Comparison of ENCODE assay signal across 8 cellular contexts in the genomic region with DNA sequence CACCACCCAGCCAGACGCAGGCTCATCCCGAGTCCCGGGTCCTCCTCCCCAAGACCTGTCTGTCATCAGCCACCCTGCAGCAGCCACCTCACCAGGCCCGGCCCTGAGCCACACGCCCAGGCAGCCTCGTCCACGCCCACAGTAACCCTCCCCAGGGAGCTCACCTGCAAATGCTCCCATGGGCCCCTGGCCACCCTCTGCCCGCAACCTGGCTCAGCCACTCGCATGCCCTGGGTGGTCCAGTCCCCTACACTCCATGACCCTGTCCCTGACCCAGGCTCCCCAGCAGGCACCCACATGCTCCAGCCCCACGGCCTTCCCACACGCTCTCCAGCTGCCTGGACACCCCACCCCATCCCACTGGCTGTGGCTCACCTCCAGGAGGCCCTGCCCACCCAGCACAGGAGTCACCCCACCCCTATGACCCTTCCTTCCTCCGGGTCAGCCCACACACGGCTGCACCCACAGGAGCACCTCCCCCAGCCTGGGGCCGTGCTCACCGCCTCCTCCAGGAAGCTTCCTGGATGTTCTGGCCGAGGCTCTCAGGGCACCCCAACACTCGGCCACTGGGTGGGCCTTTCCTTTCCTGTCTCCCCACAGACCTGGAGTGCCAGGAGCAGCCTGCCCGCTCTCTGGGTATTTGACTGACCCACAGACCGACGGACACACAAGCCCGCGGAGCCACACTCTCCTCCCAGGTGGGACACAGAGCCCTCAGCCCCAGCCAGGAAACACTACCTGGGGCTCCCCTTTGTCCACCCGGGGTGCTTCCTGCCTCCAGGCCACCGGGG. TPM values are rescaled to one million over a fixed set of nuclear protein-coding genes. Genes with fewer than 3 reads are reported as not detected.
A peak's percentile ranks its signal among the peaks of the same experiment; 100 is the strongest.
DNase-seq lines count a peak whose midpoint lies in the region; ATAC-seq and TF ChIP-seq lines count a peak whose summit lies in the region.

No MANE protein-coding gene starts in this region.

- 48 to 70% (median 59%) methylated on average over 10 to 24 of the region's 24 CpGs for WGBS in adrenal gland, 4 donors

- peaks cover 40% of the 10 kb centered on the region for H3K4me1 Mint-ChIP-seq in stimulated activated naive CD8-positive, alpha-beta T cell treated with anti-CD3 and anti-CD28 coated beads, Interleukin-15, Interleukin-2, amounts not matched to agents 100 ng/mL and 50 ng/mL, for 24 hours (ENCODE audit: low read depth)
- H3K4me1 Mint-ChIP-seq in Caco-2 (ENCODE audit: low read depth, unreplicated experiment), result peaks cover 8% of the 10 kb centered on the region

- BruUV-seq in Caco-2 (replicated peaks; lab: Mats Ljungman, UMichigan), result no TSS peak

- no peak overlapping the region for H3K4me3 ChIP-seq in adrenal gland
- peak overlapping the region; percentile 20 for H3K4me3 ChIP-seq in lower lobe of right lung
- peak overlapping the region; percentile 3 to 21 for H3K4me3 ChIP-seq in vagina
- no peak overlapping the region for H3K4me3 ChIP-seq in Caco-2 (ENCODE audit: low read depth, low read length)

- CTCF ChIA-PET in Caco-2 (lab: Charles Lee), result interaction anchor here (0.5 kb wide), 1 partner anchor 136 kb away, joined by 3 read pairs; no protein-coding TSS in a partner anchor

- no peaks in the 10 kb centered on the region for H3K27me3 ChIP-seq in adrenal gland
- H3K27me3 ChIP-seq in lower lobe of right lung (ENCODE audit: low read depth), result no peaks in the 10 kb centered on the region
- H3K27me3 ChIP-seq in vagina, result no peaks in the 10 kb centered on the region
- no peaks in the 10 kb centered on the region for H3K27me3 ChIP-seq in Caco-2 (replicated peaks; ENCODE audit: control insufficient read depth, insufficient read depth, low read length)

- peaks cover 7% of the 10 kb centered on the region for H3K36me3 Mint-ChIP-seq in stimulated activated naive CD8-positive, alpha-beta T cell treated with anti-CD3 and anti-CD28 coated beads, Interleukin-15, Interleukin-2, amounts not matched to agents 100 ng/mL and 50 ng/mL, for 24 hours (ENCODE audit: low read depth)
- peaks cover 38% of the 10 kb centered on the region for H3K36me3 Mint-ChIP-seq in Caco-2 (ENCODE audit: insufficient read depth, unreplicated experiment)

- no peaks in the 10 kb centered on the region for H3K9me3 Mint-ChIP-seq in stimulated activated naive CD8-positive, alpha-beta T cell treated with anti-CD3 and anti-CD28 coated beads, Interleukin-15, Interleukin-2, amounts not matched to agents 100 ng/mL and 50 ng/mL, for 24 hours
- no peaks in the 10 kb centered on the region for H3K9me3 Mint-ChIP-seq in Caco-2 (ENCODE audit: unreplicated experiment)

- H3K9me3 ChIP-seq in adrenal gland (replicated peaks in 1 of 3) (no peaks in the 10 kb centered on the region), lower lobe of right lung (no peaks in the 10 kb centered on the region), vagina (no peaks in the 10 kb centered on the region), Caco-2 (no peaks in the 10 kb centered on the region)

- peak overlapping the region; percentile 79 for H3K27ac Mint-ChIP-seq in stimulated activated naive CD8-positive, alpha-beta T cell treated with anti-CD3 and anti-CD28 coated beads, Interleukin-15, Interleukin-2, amounts not matched to agents 100 ng/mL and 50 ng/mL, for 24 hours
- H3K27ac Mint-ChIP-seq in Caco-2 (ENCODE audit: unreplicated experiment), result no peak overlapping the region

- intact Hi-C loops in adrenal gland (cut with DNase I), result no loop called here
- intact Hi-C loops in lower lobe of right lung (cut with DNase I), result no loop called here
- intact Hi-C loops in vagina (cut with DNase I), result no loop called here
- intact Hi-C loops in Caco-2 (cut with micrococcal nuclease; ENCODE audit: unreplicated experiment), result no loop called here

- no peaks in the 10 kb centered on the region for H3K27me3 Mint-ChIP-seq in stimulated activated naive CD8-positive, alpha-beta T cell treated with anti-CD3 and anti-CD28 coated beads, Interleukin-15, Interleukin-2, amounts not matched to agents 100 ng/mL and 50 ng/mL, for 24 hours
- H3K27me3 Mint-ChIP-seq in Caco-2 (ENCODE audit: insufficient read depth, unreplicated experiment), result no peaks in the 10 kb centered on the region

- H3K4me3 Mint-ChIP-seq in stimulated activated naive CD8-positive, alpha-beta T cell treated with anti-CD3 and anti-CD28 coated beads, Interleukin-15, Interleukin-2, amounts not matched to agents 100 ng/mL and 50 ng/mL, for 24 hours, result peak overlapping the region; percentile 35
- no peak overlapping the region for H3K4me3 Mint-ChIP-seq in Caco-2 (ENCODE audit: unreplicated experiment)

- H3K36me3 ChIP-seq in adrenal gland (replicated peaks in 1 of 2) (peaks cover 0 to 19% of the 10 kb centered on the region in 2 donors), lower lobe of right lung (peaks cover 22% of the 10 kb centered on the region), vagina (peaks cover 0 to 8% of the 10 kb centered on the region in 2 donors), Caco-2 (ENCODE audit: control insufficient read depth, insufficient read depth, low read length) (no peaks in the 10 kb centered on the region; the same call in 1 of the 2 replicates)

- POLR2A ChIA-PET in Caco-2 (lab: Charles Lee), result no interaction called here

- no peak for DNase-seq in stimulated activated naive CD8-positive, alpha-beta T cell treated with anti-CD3 and anti-CD28 coated beads, Interleukin-15, Interleukin-2, amounts not matched to agents 100 U/mL and 50 U/mL, for 24 hours
- DNase-seq in adrenal gland (peak in 2 of 7 donors; percentile 41 to 53), lower lobe of right lung (no peak), vagina (ENCODE audit: extremely low spot score in 2 of 2) (no peak), Caco-2 (no peak), NCI-H2107 (lab: John Stamatoyannopoulos, UW) (no peak)

- peak overlapping the region in 3 of 5 donors; percentile 54 to 90 (median 86) for H3K27ac ChIP-seq in adrenal gland
- H3K27ac ChIP-seq in lower lobe of right lung, result no peak overlapping the region
- peak overlapping the region; percentile 76 for H3K27ac ChIP-seq in vagina

- TF ChIP-seq CTCF in adrenal gland (IDR thresholded peaks at IDR 0.05) (no peak), lower lobe of right lung (IDR thresholded peaks at IDR 0.05) (no peak), vagina (IDR thresholded peaks at IDR 0.05) (no peak), Caco-2 (IDR thresholded peaks at IDR 0.05; ENCODE audit: insufficient read depth in 1 of 2, low read depth in 1 of 2, low read length in 1 of 2, severe bottlenecking in 1 of 2, unreplicated experiment in 1 of 2) (no peak)

- no peak for ATAC-seq in stimulated activated naive CD8-positive, alpha-beta T cell treated with anti-CD3 and anti-CD28 coated beads, Interleukin-15, Interleukin-2, amounts not matched to agents 100 U/mL and 50 U/mL, for 24 hours
- ATAC-seq in lower lobe of right lung (no peak), HG03045 (IDR thresholded peaks at IDR 0.05; ENCODE audit: unreplicated experiment) (no peak)

- H3K4me1 ChIP-seq in adrenal gland (replicated peaks in 1 of 2) (peaks cover 27 to 48% of the 10 kb centered on the region in 2 donors), lower lobe of right lung (peaks cover 60% of the 10 kb centered on the region), vagina (peaks cover 69% of the 10 kb centered on the region), Caco-2 (peaks cover 23% of the 10 kb centered on the region)

- no peak for TF ChIP-seq POLR2A in adrenal gland (IDR thresholded peaks at IDR 0.05)
- TF ChIP-seq POLR2A in vagina (IDR thresholded peaks at IDR 0.05), result no peak

RNA-seq across cellular contexts. Expression of a gene that starts 3.6 kb away (rescaled TPM):
- total RNA-seq in adrenal gland (100 to 1,000 TPM; 126 to 308 (median 202) TPM), lower lobe of right lung (159 TPM), vagina (130 TPM), Caco-2 (2022) (148 and 154 TPM in 2 replicates)
- polyA plus RNA-seq in adrenal gland, result 100 to 1,000 TPM in 2 of 3 donors, 10 to 100 TPM in 1; 79.4 to 743 (median 370) TPM

RNA-seq across cellular contexts. Expression of a gene that starts 4.0 kb away (rescaled TPM):
- total RNA-seq in adrenal gland, result not detected
- not detected for polyA plus RNA-seq in adrenal gland
- not detected for total RNA-seq in lower lobe of right lung
- total RNA-seq in vagina, result not detected
- total RNA-seq in Caco-2 (2022), result not detected in 2 replicates

RNA-seq across cellular contexts. Expression of a gene that starts 9.1 kb away (rescaled TPM):
- total RNA-seq in adrenal gland (10 to 100 TPM; 24.2 to 64.9 (median 42.7) TPM), lower lobe of right lung (158 TPM), vagina (76.1 TPM), Caco-2 (2022) (194 and 221 TPM in 2 replicates)
- polyA plus RNA-seq in adrenal gland, result 10 to 100 TPM; 11.2 to 60.8 (median 52.5) TPM

RNA-seq across cellular contexts. Expression of a gene that starts 17.1 kb away (rescaled TPM):
- total RNA-seq in adrenal gland (under 1 TPM in 3 of 8 donors, not detected in 5; 0.08 to 0.18 (median 0.14) TPM), lower lobe of right lung (3.0 TPM), vagina (not detected), Caco-2 (2022) (0.41 and 0.49 TPM in 2 replicates)
- polyA plus RNA-seq in adrenal gland, result under 1 TPM in 1 of 3 donors, not detected in 2; 0.24 TPM

RNA-seq across cellular contexts. Expression of a gene that starts 22.6 kb away (rescaled TPM):
- 10 to 100 TPM in 7 of 8 donors, 1 to 10 TPM in 1; 8.8 to 23.2 (median 18.8) TPM for total RNA-seq in adrenal gland
- 100 to 1,000 TPM in 1 of 3 donors, 10 to 100 TPM in 1, 1 to 10 TPM in 1; 2.1 to 109 (median 28.7) TPM for polyA plus RNA-seq in adrenal gland
- total RNA-seq in lower lobe of right lung, result 53.3 TPM
- total RNA-seq in vagina, result 29.5 TPM
- 43.5 and 45.9 TPM in 2 replicates for total RNA-seq in Caco-2 (2022)

Comparison
In these comparisons a context has a peak if more than half of its experiments do, and no peak if none do; other contexts are left out.
1. H3K4me3 ChIP-seq: peak in lower lobe of right lung (single experiment) and vagina (2 of 2); none in adrenal gland (0 of 4) and Caco-2 (single experiment).